Comparison of ENCODE assay signal across 30 cellular contexts in genomic region chr16:29651950-29652349, GRCh38. TPM values are rescaled to one million over a fixed set of nuclear protein-coding genes. Genes with fewer than 3 reads are reported as not detected.
"Had no signal": no experiment of that assay in that cellular context is flagged by ENCODE, and none has a peak within 500 bp of the region (broad histone marks: within the 10 kb centered on the region; RNA-seq: fewer than 3 reads in every experiment).

No MANE protein-coding gene starts in this region.

- ATAC-seq: activated naive CD4-positive, alpha-beta T cell treated with anti-CD3 and anti-CD28 coated beads, Interleukin-2, amount 50 U/mL, for 72 hours; activated T-cell treated with anti-CD3 and anti-CD28 coated beads, Interleukin-2, amount 50 U/mL, for 4 hours; body of pancreas had no signal

- H3K27me3 Mint-ChIP-seq: activated B cell treated with CpG ODN at 0.5 μM for 24 hours; activated CD4-positive, alpha-beta memory T cell treated with anti-CD3 and anti-CD28 coated beads for 36 hours had no signal

- H3K36me3 Mint-ChIP-seq: activated CD4-positive, alpha-beta memory T cell treated with anti-CD3 and anti-CD28 coated beads for 36 hours; activated naive CD4-positive, alpha-beta T cell treated with anti-CD3 and anti-CD28 coated beads, Interleukin-2, amount 50 U/mL, for 72 hours had no signal

- H3K27ac Mint-ChIP-seq: activated B cell treated with CpG ODN at 0.5 μM for 24 hours; activated CD4-positive, alpha-beta memory T cell treated with anti-CD3 and anti-CD28 coated beads for 36 hours; activated naive CD4-positive, alpha-beta T cell treated with anti-CD3 and anti-CD28 coated beads for 36 hours; activated T-helper 1 cell treated with anti-CD3 and anti-CD28 coated beads, Interleukin-12 subunit alpha, Interleukin-12 subunit beta, Interleukin-2, Interleukin-4 antibody, amounts not matched to agents 30 ng/mL and 10 ng/mL and 1 ng/mL, durations not matched to agents 14 hours and 24 hours and 36 hours had no signal

- DNase-seq: activated B cell treated with CpG ODN at 0.5 μM for 24 hours; activated CD4-positive, alpha-beta memory T cell treated with anti-CD3 and anti-CD28 coated beads for 36 hours; activated CD4-positive, alpha-beta T cell treated with anti-CD3 and anti-CD28 coated beads for 4 hours; activated CD4-positive, alpha-beta T cell treated with anti-CD3 and anti-CD28 coated beads, Interleukin-2, amount 50 U/mL, for 1 hour; activated CD4-positive, CD25-positive, alpha-beta regulatory T cell treated with anti-CD3 and anti-CD28 coated beads, Interleukin-2, amount 50 U/mL, for 72 hours; activated CD8-positive, alpha-beta memory T cell treated with anti-CD3 and anti-CD28 coated beads, Interleukin-2, amount 50 U/mL, for 4 hours; activated gamma-delta T cell treated with Interleukin-2 at 50 U/mL for 16 hours; activated naive CD4-positive, alpha-beta T cell treated with anti-CD3 and anti-CD28 coated beads for 36 hours; activated T-cell treated with anti-CD3 and anti-CD28 coated beads for 4 hours; activated T-cell treated with anti-CD3 and anti-CD28 coated beads, Interleukin-2, amount 50 U/mL, for 4 hours; adrenal gland; body of pancreas; Karpas-422; KBM-7; NCI-H1092; NCI-H1436 treated with DMSO at 0.1 percent for 48 hours; NCI-H1694 treated with DMSO at 0.1 percent for 48 hours; NCI-H2081; NCI-H226; NCI-H446 treated with DMSO at 0.1 percent for 48 hours; NCI-H524; NCI-H69; NK-92 treated with Interleukin-12 subunit alpha and Interleukin-12 subunit beta, amount 100 ng/mL, for 24 hours; Right ventricle myocardium superior; SW 1271; T-helper 1 cell; T1000 had no signal

- H3K4me3 Mint-ChIP-seq: activated B cell treated with CpG ODN at 0.5 μM for 24 hours; activated CD4-positive, alpha-beta memory T cell treated with anti-CD3 and anti-CD28 coated beads for 36 hours; activated naive CD4-positive, alpha-beta T cell treated with anti-CD3 and anti-CD28 coated beads for 36 hours; activated T-cell treated with anti-CD3 and anti-CD28 coated beads, Interleukin-2, amount 50 U/mL, for 4 hours; activated T-helper 1 cell treated with anti-CD3 and anti-CD28 coated beads, Interleukin-12 subunit alpha, Interleukin-12 subunit beta, Interleukin-2, Interleukin-4 antibody, amounts not matched to agents 30 ng/mL and 10 ng/mL and 1 ng/mL, durations not matched to agents 14 hours and 24 hours and 36 hours had no signal

- H3K9me3 Mint-ChIP-seq: activated B cell treated with CpG ODN at 0.5 μM for 24 hours; activated CD4-positive, alpha-beta memory T cell treated with anti-CD3 and anti-CD28 coated beads for 36 hours; activated naive CD4-positive, alpha-beta T cell treated with anti-CD3 and anti-CD28 coated beads for 36 hours; activated naive CD4-positive, alpha-beta T cell treated with anti-CD3 and anti-CD28 coated beads, Interleukin-2, amount 50 U/mL, for 72 hours; activated T-cell treated with anti-CD3 and anti-CD28 coated beads, Interleukin-2, amount 50 U/mL, for 4 hours; activated T-helper 1 cell treated with anti-CD3 and anti-CD28 coated beads, Interleukin-12 subunit alpha, Interleukin-12 subunit beta, Interleukin-2, Interleukin-4 antibody, amounts not matched to agents 30 ng/mL and 10 ng/mL and 1 ng/mL, durations not matched to agents 14 hours and 24 hours and 36 hours had no signal

RNA-seq across cellular contexts. Expression of gene SPN, which starts 11.1 kb away (rescaled TPM):
- total RNA-seq: MCF 10A had no signal

RNA-seq across cellular contexts. Expression of gene QPRT, which starts 27.0 kb away (rescaled TPM):
- total RNA-seq: MCF 10A had no signal
